Comparison of ENCODE assay signal across 22 cellular contexts in the genomic region with DNA sequence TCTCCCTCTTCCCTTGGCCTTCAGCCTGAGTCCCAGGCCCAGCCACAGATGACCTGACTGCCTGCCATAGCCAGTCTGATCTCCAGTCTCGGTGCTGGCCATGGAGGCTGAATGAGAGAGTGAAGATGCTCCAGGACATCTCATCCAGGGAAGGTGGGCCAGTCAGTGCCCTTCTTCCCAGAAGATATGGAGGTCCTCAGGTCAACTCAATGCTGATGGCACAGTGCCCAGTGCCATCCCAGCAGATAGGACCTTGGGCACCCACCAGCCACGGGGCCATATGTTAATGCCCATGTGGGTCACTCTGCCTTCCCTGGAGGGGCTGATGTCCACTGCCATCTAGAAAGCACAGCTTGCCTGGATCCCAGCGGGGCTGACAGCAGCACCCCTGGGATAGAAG. TPM values are rescaled to one million over a fixed set of nuclear protein-coding genes. Genes with fewer than 3 reads are reported as not detected.
"Had no signal": no experiment of that assay in that cellular context is flagged by ENCODE, and none has a peak within 500 bp of the region (broad histone marks: within the 10 kb centered on the region; RNA-seq: fewer than 3 reads in every experiment).

No MANE protein-coding gene starts in this region.

- H3K79me2 ChIP-seq: hepatocyte had no signal

- H3K4me3 ChIP-seq: cardiac muscle cell, colonic mucosa, esophagus squamous epithelium, gastroesophageal sphincter, hepatocyte, mucosa of descending colon, tibial artery, upper lobe of left lung had no signal

- H3K4me2 ChIP-seq: hepatocyte had no signal

- ATAC-seq: gastroesophageal sphincter; left colon; left ventricle myocardium superior; mucosa of descending colon; naive thymus-derived CD8-positive, alpha-beta T cell; right cardiac atrium had no signal

- DNase-seq: cerebellar nuclear complex; colonic mucosa; dermis blood vessel endothelial cell; esophagus squamous epithelium; foreskin fibroblast; left colon; left ventricle myocardium superior; mucosa of descending colon; right cardiac atrium; stimulated activated naive CD4-positive, alpha-beta T cell treated with Interleukin-2 at 50 U/mL for 16 hours had no signal

- H3K36me3 ChIP-seq: cardiac muscle cell, colonic mucosa, esophagus squamous epithelium, gastroesophageal sphincter, neutrophil, tibial artery, upper lobe of left lung had no signal

- H2AFZ ChIP-seq: hepatocyte had no signal

- H3K9me3 ChIP-seq: colonic mucosa, esophagus squamous epithelium, mucosa of descending colon, neutrophil, tibial artery, upper lobe of left lung had no signal

- H3K27ac ChIP-seq: cardiac muscle cell, colonic mucosa, esophagus squamous epithelium, gastroesophageal sphincter, hepatocyte, neutrophil, tibial artery, upper lobe of left lung had no signal

RNA-seq across cellular contexts. Expression of a gene that starts 7.2 kb away (rescaled TPM):
- total RNA-seq: colonic mucosa; dermis blood vessel endothelial cell; epithelial cell of proximal tubule; esophagus squamous epithelium; kidney epithelial cell; left colon; left ventricle myocardium superior; lung microvascular endothelial cell; naive thymus-derived CD8-positive, alpha-beta T cell; osteocyte; right cardiac atrium; skeletal muscle tissue; upper lobe of left lung had no signal
